2 cellular contexts compared by ENCODE assay signal in the genomic region with DNA sequence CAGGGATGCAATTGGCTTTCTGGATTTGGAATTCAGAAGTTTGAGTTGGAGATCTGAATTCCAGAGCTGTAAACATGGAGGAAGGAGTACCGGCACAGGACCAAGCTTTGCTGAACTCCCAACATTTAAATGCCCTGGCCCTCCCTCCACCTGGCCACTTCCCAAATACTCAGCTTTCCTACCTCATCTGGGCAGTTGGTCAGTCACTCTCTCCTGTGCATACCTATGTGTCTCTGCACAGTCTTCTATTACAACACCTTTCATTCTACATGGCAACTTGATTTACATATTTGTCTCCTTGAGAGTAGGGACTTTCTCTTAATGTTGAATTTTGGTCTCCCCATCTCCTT.
TF ChIP-seq lines count a peak whose summit lies in the region.

No MANE protein-coding gene starts in this region.

TF ChIP-seq in IMR-90, 13 proteins besides CTCF, POLR2A, EP300 and RAD21 (continued from another document):
- TF ChIP-seq, protein P1, sequence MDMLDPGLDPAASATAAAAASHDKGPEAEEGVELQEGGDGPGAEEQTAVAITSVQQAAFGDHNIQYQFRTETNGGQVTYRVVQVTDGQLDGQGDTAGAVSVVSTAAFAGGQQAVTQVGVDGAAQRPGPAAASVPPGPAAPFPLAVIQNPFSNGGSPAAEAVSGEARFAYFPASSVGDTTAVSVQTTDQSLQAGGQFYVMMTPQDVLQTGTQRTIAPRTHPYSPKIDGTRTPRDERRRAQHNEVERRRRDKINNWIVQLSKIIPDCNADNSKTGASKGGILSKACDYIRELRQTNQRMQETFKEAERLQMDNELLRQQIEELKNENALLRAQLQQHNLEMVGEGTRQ (IDR thresholded peaks at IDR 0.05; ENCODE audit: low read depth, low read length), result no peak
- TF ChIP-seq BHLHE40 (IDR thresholded peaks at IDR 0.05; ENCODE audit: low read depth, low read length) (no peak), RFX5 (IDR thresholded peaks at IDR 0.05; ENCODE audit: low read depth, low read length) (no peak), FOS (IDR thresholded peaks at IDR 0.05; ENCODE audit: low read depth, low read length) (no peak), MAFK (IDR thresholded peaks at IDR 0.05; ENCODE audit: low read depth, low read length) (no peak), RCOR1 (IDR thresholded peaks at IDR 0.05; ENCODE audit: insufficient replicate concordance, low read length) (no peak)
- TF ChIP-seq, protein P2, sequence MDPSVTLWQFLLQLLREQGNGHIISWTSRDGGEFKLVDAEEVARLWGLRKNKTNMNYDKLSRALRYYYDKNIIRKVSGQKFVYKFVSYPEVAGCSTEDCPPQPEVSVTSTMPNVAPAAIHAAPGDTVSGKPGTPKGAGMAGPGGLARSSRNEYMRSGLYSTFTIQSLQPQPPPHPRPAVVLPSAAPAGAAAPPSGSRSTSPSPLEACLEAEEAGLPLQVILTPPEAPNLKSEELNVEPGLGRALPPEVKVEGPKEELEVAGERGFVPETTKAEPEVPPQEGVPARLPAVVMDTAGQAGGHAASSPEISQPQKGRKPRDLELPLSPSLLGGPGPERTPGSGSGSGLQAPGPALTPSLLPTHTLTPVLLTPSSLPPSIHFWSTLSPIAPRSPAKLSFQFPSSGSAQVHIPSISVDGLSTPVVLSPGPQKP (IDR thresholded peaks at IDR 0.05; ENCODE audit: borderline replicate concordance, low read depth, low read length), result no peak

TF ChIP-seq in WTC11, 78 proteins besides CTCF, POLR2A, EP300 and RAD21 (continued from another document):
- TF ChIP-seq, protein P3, sequence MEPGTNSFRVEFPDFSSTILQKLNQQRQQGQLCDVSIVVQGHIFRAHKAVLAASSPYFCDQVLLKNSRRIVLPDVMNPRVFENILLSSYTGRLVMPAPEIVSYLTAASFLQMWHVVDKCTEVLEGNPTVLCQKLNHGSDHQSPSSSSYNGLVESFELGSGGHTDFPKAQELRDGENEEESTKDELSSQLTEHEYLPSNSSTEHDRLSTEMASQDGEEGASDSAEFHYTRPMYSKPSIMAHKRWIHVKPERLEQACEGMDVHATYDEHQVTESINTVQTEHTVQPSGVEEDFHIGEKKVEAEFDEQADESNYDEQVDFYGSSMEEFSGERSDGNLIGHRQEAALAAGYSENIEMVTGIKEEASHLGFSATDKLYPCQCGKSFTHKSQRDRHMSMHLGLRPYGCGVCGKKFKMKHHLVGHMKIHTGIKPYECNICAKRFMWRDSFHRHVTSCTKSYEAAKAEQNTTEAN (CRISPR knock-in tag; IDR thresholded peaks at IDR 0.05), result no peak
- no peak for TF ChIP-seq CREM (CRISPR knock-in tag; IDR thresholded peaks at IDR 0.05)
